ENCODE assay signal across 8 cellular contexts in the genomic region with DNA sequence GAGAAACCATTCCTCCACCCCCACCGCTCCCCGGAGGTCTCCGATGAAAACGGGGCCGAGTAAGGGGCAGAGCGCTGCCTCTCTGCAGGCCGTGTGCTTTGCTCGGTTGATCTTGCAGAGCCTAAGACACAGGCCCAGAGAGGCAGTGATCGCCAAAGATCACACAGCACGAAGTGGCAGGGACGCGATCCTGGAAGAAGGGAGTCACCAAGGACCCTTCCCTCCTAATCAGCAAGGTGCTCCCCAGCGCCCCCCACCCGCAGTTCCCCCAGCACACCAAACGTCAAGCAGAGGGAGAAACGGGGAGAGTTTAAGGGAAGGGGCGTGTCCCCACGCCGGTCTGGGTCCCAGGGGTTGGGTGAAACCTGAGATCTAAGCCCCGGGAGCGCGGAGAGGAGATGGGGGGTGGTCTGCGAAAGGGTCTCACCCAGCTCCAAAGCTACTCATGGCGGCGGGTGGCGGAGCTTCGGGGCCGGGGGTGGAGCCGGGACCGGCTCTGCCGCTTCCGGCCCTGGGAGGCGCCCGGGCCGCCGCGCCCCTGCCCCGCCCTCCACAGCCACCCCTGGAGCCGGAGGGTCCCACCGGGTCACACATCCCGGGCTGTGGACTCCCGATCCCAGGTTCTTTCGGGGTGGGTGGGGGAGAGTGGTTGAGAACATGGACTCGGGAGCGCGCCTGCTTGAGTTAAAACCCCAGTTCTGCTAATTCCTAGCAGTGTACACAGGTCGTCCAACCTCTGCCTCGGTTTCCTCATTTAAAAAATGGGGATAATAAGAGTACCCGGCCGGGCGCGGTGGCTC. TPM values are rescaled to one million over a fixed set of nuclear protein-coding genes. Genes with fewer than 3 reads are reported as not detected.
DNase-seq lines count a peak whose midpoint lies in the region; ATAC-seq and TF ChIP-seq lines count a peak whose summit lies in the region.

EML2 (minus strand) TSS at position 468 of the 800 bp plus-strand sequence; CDS start at position 447, 21 bp downstream.

- H3K4me1 ChIP-seq in thyroid gland: peaks cover 19 to 34% of the 10 kb centered on the region in 2 donors

- TF ChIP-seq POLR2A in thyroid gland (IDR thresholded peaks at IDR 0.05): peak in 1 of 2 donors; percentile 20

- H3K27ac Mint-ChIP-seq in natural killer cell: peak within 1 kb of the TSS; percentile 91 to 96

- H3K36me3 Mint-ChIP-seq in natural killer cell: no peaks in the 10 kb centered on the region

- no peaks in the 10 kb centered on the region for H3K36me3 ChIP-seq in thyroid gland

- DNase-seq in NCI-H146 (lab: John Stamatoyannopoulos, UW) (peak; percentile 55), NCI-H146 treated with DMSO at 0.1 percent for 48 hours (lab: John Stamatoyannopoulos, UW; ENCODE audit: unreplicated experiment) (no peak), NCI-H526 treated with DMSO at 0.1 percent for 48 hours (lab: John Stamatoyannopoulos, UW) (peak; percentile 3), activated T-cell treated with anti-CD3 and anti-CD28 coated beads for 4 hours (peak; percentile 38), natural killer cell (peak; percentile 50), thyroid gland (peak; percentile 57 to 60)

- peaks cover 0 to 4% of the 10 kb centered on the region in 2 donors for H3K9me3 Mint-ChIP-seq in natural killer cell

- no peak for TF ChIP-seq CTCF in natural killer cell (IDR thresholded peaks at IDR 0.05)
- no peak for TF ChIP-seq CTCF in thyroid gland (IDR thresholded peaks at IDR 0.05)

- ATAC-seq in esophagus mucosa (peak; percentile 37), natural killer cell (no peak), GM21786 (IDR thresholded peaks at IDR 0.05; ENCODE audit: unreplicated experiment) (no peak)

- peak within 1 kb of the TSS; percentile 83 for H3K4me3 Mint-ChIP-seq in natural killer cell

- intact Hi-C loops in natural killer cell (cut with micrococcal nuclease) (no loop called here), thyroid gland (cut with DNase I) (no loop called here)

- 4 to 8% methylated on average over 18 to 25 of the region's 52 CpGs for WGBS in thyroid gland, 2 donors

- H3K27me3 Mint-ChIP-seq in natural killer cell (ENCODE audit: low read depth in 2 of 2): no peaks in the 10 kb centered on the region

- peak within 1 kb of the TSS; percentile 48 to 68 (median 67) for H3K4me3 ChIP-seq in thyroid gland (replicated peaks in 1 of 3)

- H3K27ac ChIP-seq in thyroid gland: peak within 1 kb of the TSS in 1 of 3 donors; percentile 10

- H3K4me1 Mint-ChIP-seq in natural killer cell: peaks cover 38 to 54% of the 10 kb centered on the region in 2 donors

- no peaks in the 10 kb centered on the region for H3K27me3 ChIP-seq in thyroid gland

- no peaks in the 10 kb centered on the region for H3K9me3 ChIP-seq in thyroid gland

RNA-seq across cellular contexts. Expression of gene EML2, which starts in this region (rescaled TPM):
- total RNA-seq in esophagus mucosa (85.4 TPM), natural killer cell (100 to 1,000 TPM; 112 to 136 (median 117) TPM), thyroid gland (100 to 1,000 TPM in 1 of 4 donors, 10 to 100 TPM in 3; 33.1 to 148 (median 36.8) TPM)
